Comparison of ENCODE assay signal across 8 cellular contexts in the genomic region with DNA sequence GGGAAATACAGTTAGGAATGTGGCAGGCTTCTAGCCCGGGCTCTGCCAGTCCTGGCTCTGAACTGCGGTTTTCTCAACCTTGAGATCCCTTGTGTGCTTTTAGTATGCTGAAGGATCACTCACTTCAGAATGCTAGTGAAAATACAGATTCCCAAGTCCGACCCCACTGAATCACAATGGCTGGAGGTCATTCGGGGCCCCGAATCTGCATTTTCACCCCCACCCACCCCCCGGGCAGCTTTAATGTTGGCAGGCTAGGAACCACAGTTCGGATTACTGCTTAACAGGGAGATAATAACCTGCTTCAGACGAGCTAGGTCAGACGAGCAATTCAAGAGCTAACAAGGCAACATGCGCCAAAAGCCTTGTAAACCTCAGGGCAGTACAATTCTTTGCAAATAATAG. TPM values are rescaled to one million over a fixed set of nuclear protein-coding genes. Genes with fewer than 3 reads are reported as not detected.
DNase-seq lines count a peak whose midpoint lies in the region; ATAC-seq, FAIRE-seq and TF ChIP-seq lines count a peak whose summit lies in the region.

No MANE protein-coding gene starts in this region.

- ATAC-seq in RWPE2 (ENCODE audit: low read depth) = peak; percentile 3; the same call in 2 of the 3 replicates
- ATAC-seq in pancreas = peak in 2 of 4 donors; percentile 0
- no peak for ATAC-seq in HG03354 (IDR thresholded peaks at IDR 0.05; ENCODE audit: poor library complexity, severe bottlenecking, unreplicated experiment)

- TF ChIP-seq CTCF in RWPE2 (IDR thresholded peaks at IDR 0.05; ENCODE audit: poor library complexity, severe bottlenecking) (no peak), esophagus squamous epithelium (IDR thresholded peaks at IDR 0.05) (no peak), pancreas (IDR thresholded peaks at IDR 0.05) (no peak)

- peak; percentile 71 for DNase-seq in NCI-H2081 treated with DMSO at 0.1 percent for 48 hours (lab: John Stamatoyannopoulos, UW)
- no peak for DNase-seq in NCI-H2081 (lab: John Stamatoyannopoulos, UW)
- no peak for DNase-seq in RWPE2 (ENCODE audit: low spot score)
- DNase-seq in esophagus squamous epithelium (lab: John Stamatoyannopoulos, UW) = no peak
- peak in 2 of 6 donors; percentile 25 to 27 for DNase-seq in pancreas
- no peak for DNase-seq in inferior parietal cortex (ENCODE audit: extremely low spot score)
- DNase-seq in HTR-8/SVneo (ENCODE audit: insufficient read length, low spot score) = no peak

- no peaks in the 10 kb centered on the region for H3K27me3 ChIP-seq in RWPE2 (ENCODE audit: insufficient read depth, poor library complexity, severe bottlenecking)
- H3K27me3 ChIP-seq in esophagus squamous epithelium = no peaks in the 10 kb centered on the region
- H3K27me3 ChIP-seq in pancreas = no peaks in the 10 kb centered on the region

- FAIRE-seq in pancreas (lab: Jason Lieb, UNC) (no peak), HTR-8/SVneo (lab: Jason Lieb, UNC) (no peak)

- no peaks in the 10 kb centered on the region for H3K9me3 ChIP-seq in RWPE2 (ENCODE audit: severe bottlenecking)
- H3K9me3 ChIP-seq in esophagus squamous epithelium = no peaks in the 10 kb centered on the region
- no peaks in the 10 kb centered on the region for H3K9me3 ChIP-seq in pancreas

- H3K36me3 ChIP-seq in RWPE2 (ENCODE audit: low read depth) = no peaks in the 10 kb centered on the region
- no peaks in the 10 kb centered on the region for H3K36me3 ChIP-seq in esophagus squamous epithelium
- no peaks in the 10 kb centered on the region for H3K36me3 ChIP-seq in pancreas

- H3K4me3 ChIP-seq in RWPE2 (ENCODE audit: severe bottlenecking) (peak overlapping the region; percentile 100), esophagus squamous epithelium (peak overlapping the region; percentile 74 to 92 (median 86)), pancreas (peak overlapping the region; percentile 2 to 77 (median 48))

- intact Hi-C loops in esophagus squamous epithelium (cut with DNase I) (no loop called here), pancreas (cut with DNase I) (no loop called here)

- WGBS in esophagus squamous epithelium, 2 donors = 7 to 16% methylated on average over 8 to 10 of the region's 10 CpGs
- 2 to 3% methylated on average over 10 of the region's 10 CpGs for WGBS in pancreas, 2 donors

- H3K4me1 ChIP-seq in RWPE2 (ENCODE audit: insufficient read depth, poor library complexity, severe bottlenecking) (peaks cover 23% of the 10 kb centered on the region), esophagus squamous epithelium (peaks cover 34 to 56% (median 35%) of the 10 kb centered on the region in 3 donors), pancreas (peaks cover 6 to 36% (median 24%) of the 10 kb centered on the region in 3 donors)

- H3K27ac ChIP-seq in RWPE2 (ENCODE audit: poor library complexity, severe bottlenecking) (peak overlapping the region; percentile 57), esophagus squamous epithelium (peak overlapping the region; percentile 86 to 100 (median 99)), pancreas (peak overlapping the region; percentile 11 to 72 (median 56))

- no peak for TF ChIP-seq POLR2A in esophagus squamous epithelium (IDR thresholded peaks at IDR 0.05)

RNA-seq across cellular contexts. Expression of a gene that starts 0.5 kb away (rescaled TPM):
- total RNA-seq in esophagus squamous epithelium (10 to 100 TPM; 22.4 to 43.1 (median 27.8) TPM), pancreas (10 to 100 TPM; 17.8 to 41.9 (median 22.8) TPM)
- polyA plus RNA-seq in pancreas = 10 to 100 TPM in 1 of 2 donors, 1 to 10 TPM in 1; 8.9 to 12.2 TPM

RNA-seq across cellular contexts. Expression of a gene that starts 36.2 kb away (rescaled TPM):
- total RNA-seq in esophagus squamous epithelium (under 1 TPM in 1 of 4 donors, not detected in 3; 0.22 TPM), pancreas (not detected)
- polyA plus RNA-seq in pancreas = not detected

Comparison
In these comparisons a context has a peak if more than half of its experiments do, and no peak if none do; other contexts are left out.
1. H3K4me3 ChIP-seq: peak in every context shown above with its lines; median percentile 100 in RWPE2; 86 in esophagus squamous epithelium; 48 in pancreas.